26 cellular contexts compared by ENCODE assay signal in the genomic region with DNA sequence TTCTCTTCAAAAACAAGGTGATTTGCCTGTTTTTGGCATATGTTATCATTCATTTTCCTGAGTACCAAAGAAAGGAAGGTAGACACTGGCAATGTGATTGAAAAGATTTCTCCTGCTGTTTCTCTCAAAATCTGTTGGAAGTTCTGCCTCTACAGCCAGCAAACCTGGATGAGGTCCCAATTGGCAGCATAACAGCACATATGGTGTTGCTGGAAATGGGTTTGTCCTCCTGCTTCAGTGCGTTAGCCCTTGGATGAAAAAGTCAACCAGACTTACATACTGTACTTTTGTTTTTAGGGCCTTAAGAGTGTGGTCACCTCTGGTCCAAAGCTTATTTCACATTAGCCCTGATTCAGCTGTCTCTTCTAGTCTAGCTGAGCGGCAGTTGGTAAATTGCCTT.
"Had no signal": no experiment of that assay in that cellular context is flagged by ENCODE, and none has a peak within 500 bp of the region (broad histone marks: within the 10 kb centered on the region; RNA-seq: fewer than 3 reads in every experiment).

No MANE protein-coding gene starts in this region.

- H3K4me3 ChIP-seq: body of pancreas, PC-9 had no signal

- FAIRE-seq: bronchial epithelial cell had no signal

- ATAC-seq: activated CD8-positive, alpha-beta memory T cell treated with anti-CD3 and anti-CD28 coated beads, Interleukin-2, amount 10 ng/mL, durations not matched to agents 7 days and 5 days; body of pancreas; T-helper 17 cell; WTC11 had no signal

- DNase-seq: activated CD4-positive, alpha-beta T cell treated with anti-CD3 and anti-CD28 coated beads for 48 hours; activated CD4-positive, alpha-beta T cell treated with anti-CD3 and anti-CD28 coated beads, Interleukin-2, amount 50 U/mL, for 4 hours; activated CD4-positive, CD25-positive, alpha-beta regulatory T cell treated with anti-CD3 and anti-CD28 coated beads, Interleukin-2, amount 50 U/mL, for 72 hours; activated CD8-positive, alpha-beta memory T cell treated with anti-CD3 and anti-CD28 coated beads, Interleukin-2, amount 10 ng/mL, durations not matched to agents 7 days and 5 days; activated effector memory CD4-positive, alpha-beta T cell treated with Interleukin-2 at 50 U/mL for 16 hours; activated naive CD4-positive, alpha-beta T cell; activated T-cell treated with anti-CD3 and anti-CD28 coated beads, Interleukin-2, amount 50 U/mL, for 24 hours; aorta; body of pancreas; central memory CD4-positive, alpha-beta T cell; Karpas-422; MM.1S; NCI-H1048; NCI-H146; NCI-H2029; NCI-H2107; NCI-H2171 treated with DMSO at 0.1 percent for 48 hours; NCI-H226; NCI-H510A treated with DMSO at 0.1 percent for 48 hours; NCI-H69; PC-9; SIG-M5; T-helper 17 cell; T-helper 9 cell had no signal
